20 cellular contexts compared by ENCODE assay signal in the genomic region with DNA sequence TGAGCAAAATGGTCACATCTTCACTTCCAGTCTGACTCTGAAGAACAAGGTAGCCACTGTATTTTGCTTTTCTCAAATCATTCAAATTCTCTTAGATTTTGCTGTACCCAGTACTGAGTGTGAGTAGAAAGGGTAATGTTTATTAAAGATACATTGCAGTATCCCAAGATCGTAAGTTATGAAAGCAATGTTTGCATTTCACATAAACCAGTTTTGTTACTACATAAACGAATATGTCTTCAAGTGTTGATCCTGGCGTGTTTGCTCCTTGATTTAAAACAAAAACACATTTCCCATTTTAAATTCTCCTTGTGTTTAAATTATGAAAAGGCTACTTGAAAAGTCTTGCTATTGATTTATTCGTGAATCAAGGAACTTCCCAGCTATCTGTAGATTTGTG.
"Had no signal": no experiment of that assay in that cellular context is flagged by ENCODE, and none has a peak within 500 bp of the region (broad histone marks: within the 10 kb centered on the region; RNA-seq: fewer than 3 reads in every experiment).

No MANE protein-coding gene starts in this region.

- H3K4me3 ChIP-seq: cardiac muscle cell, heart right ventricle, lung, ovary, prostate gland, spleen, thyroid gland, upper lobe of right lung had no signal

- H3K27me3 ChIP-seq: cardiac muscle cell, heart right ventricle, neutrophil, ovary, spleen, thyroid gland, upper lobe of right lung had no signal

- DNase-seq: activated CD4-positive, alpha-beta T cell treated with anti-CD3 and anti-CD28 coated beads, Interleukin-2, amount 50 U/mL, for 4 hours; amygdala; erythroblast; foreskin fibroblast; heart right ventricle; kidney; ovary; spleen; stimulated activated CD4-positive, alpha-beta T cell treated with anti-CD3 and anti-CD28 coated beads, Interleukin-4, amount 100 ng/mL, for 1 hour; stimulated activated naive CD8-positive, alpha-beta T cell treated with anti-CD3 and anti-CD28 coated beads, Interleukin-15, Interleukin-2, amounts not matched to agents 100 U/mL and 50 U/mL, for 24 hours; T-helper 9 cell; thyroid gland; upper lobe of right lung had no signal

- FAIRE-seq: endometrium, kidney had no signal

- H3K27ac ChIP-seq: cardiac muscle cell, neutrophil, ovary, prostate gland, thyroid gland, upper lobe of right lung had no signal

- H3K27ac Mint-ChIP-seq: activated T-helper 1 cell treated with anti-CD3 and anti-CD28 coated beads, Interleukin-12 subunit alpha, Interleukin-12 subunit beta, Interleukin-2, Interleukin-4 antibody, amounts not matched to agents 30 ng/mL and 10 ng/mL and 1 ng/mL, durations not matched to agents 14 hours and 24 hours and 36 hours had no signal

- H3K27me3 Mint-ChIP-seq: naive thymus-derived CD8-positive, alpha-beta T cell had no signal

- H3K9me3 Mint-ChIP-seq: naive thymus-derived CD8-positive, alpha-beta T cell had no signal

- H3K36me3 ChIP-seq: cardiac muscle cell, neutrophil, ovary, prostate gland, spleen, thyroid gland, upper lobe of right lung had no signal

- H3K9me3 ChIP-seq: neutrophil, ovary, prostate gland, spleen, thyroid gland, upper lobe of right lung had no signal

- H3K4me1 ChIP-seq: prostate gland had no signal
